In the genomic region with DNA sequence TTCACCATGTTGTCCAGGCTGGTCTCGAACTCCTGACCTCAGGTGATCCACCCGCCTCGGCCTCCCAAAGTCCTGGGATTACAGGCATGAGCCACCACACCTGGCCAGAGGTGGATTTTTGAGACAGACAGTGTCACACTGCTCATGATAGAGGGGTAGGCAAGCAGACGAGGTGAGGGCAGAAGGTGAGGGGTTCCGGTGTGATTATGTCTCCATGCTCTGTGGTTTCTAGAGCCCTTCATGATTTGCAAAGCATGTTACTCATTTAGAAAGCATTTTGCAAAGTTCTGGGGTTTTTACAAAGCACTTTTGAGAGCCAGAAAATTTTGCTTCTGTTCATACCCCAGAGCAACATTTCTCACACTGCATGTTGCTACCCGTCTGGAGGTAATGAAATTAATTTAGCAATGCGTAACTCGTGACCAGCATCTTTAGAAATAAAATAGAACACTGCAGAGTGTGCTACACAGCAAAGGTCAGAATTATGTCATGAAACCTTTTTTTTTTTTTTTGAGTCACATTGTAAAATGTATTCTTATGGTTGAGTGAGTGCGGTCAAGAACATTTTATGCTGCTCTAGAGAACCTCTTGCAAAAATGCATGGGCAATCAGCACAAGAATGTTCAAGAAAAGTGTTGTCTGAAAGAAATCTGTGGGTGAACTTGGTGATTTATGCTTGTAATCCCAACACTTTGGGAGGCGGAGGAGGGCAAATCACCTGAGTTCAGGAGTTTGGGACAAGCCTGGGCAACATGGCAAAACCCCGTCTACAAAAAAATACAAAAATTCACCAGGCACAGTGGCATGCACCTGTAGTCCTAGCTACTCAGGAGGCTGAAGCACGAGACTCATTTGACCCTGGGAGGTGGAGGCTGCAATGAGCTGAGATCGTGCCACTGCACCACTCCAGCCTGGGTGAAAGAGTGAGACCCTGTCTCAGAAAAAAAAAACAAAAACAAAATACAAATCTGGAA, we compare ENCODE assay signal across 1 cellular context.
A peak's percentile ranks its signal among the peaks of the same experiment; 100 is the strongest.
TF ChIP-seq lines count a peak whose summit lies in the region.

No MANE protein-coding gene starts in this region.

TF ChIP-seq in GM12878, 131 proteins besides CTCF, POLR2A, EP300 and RAD21 (continued from another document):
- TF ChIP-seq HDAC2 (IDR thresholded peaks at IDR 0.05) (peak; percentile 47; the same call in 1 of the 2 replicates), PML (IDR thresholded peaks at IDR 0.05; ENCODE audit: low read length) (peak; percentile 94), SP1 (IDR thresholded peaks at IDR 0.05; ENCODE audit: low read depth, low read length) (peak; percentile 23), ZSCAN29 (IDR thresholded peaks at IDR 0.05) (0 out of 2 replicates have a peak, but pooled peaks have one; percentile 2), CBFB (IDR thresholded peaks at IDR 0.05; ENCODE audit: low read depth) (peak; percentile 86), MYC (IDR thresholded peaks at IDR 0.05; ENCODE audit: insufficient read depth, insufficient read length, insufficient replicate concordance, low read length, severe bottlenecking) (no peak), CREB1 (IDR thresholded peaks at IDR 0.05; ENCODE audit: low read depth) (peak; percentile 95), STAT3 (IDR thresholded peaks at IDR 0.05; ENCODE audit: low read depth, low read length) (peak; percentile 89; the same call in 1 of the 2 replicates), SMARCA5 (IDR thresholded peaks at IDR 0.05) (peak; percentile 76; the same call in 1 of the 2 replicates), IRF4 (IDR thresholded peaks at IDR 0.05; ENCODE audit: low read depth, low read length) (peak; percentile 94), POLR2AphosphoS5 (IDR thresholded peaks at IDR 0.05; ENCODE audit: low read length) (no peak), HDGF (IDR thresholded peaks at IDR 0.05) (peak; percentile 87), ATF7 (IDR thresholded peaks at IDR 0.05; ENCODE audit: low read depth) (peak; percentile 98), MTA2 (IDR thresholded peaks at IDR 0.05; ENCODE audit: low read depth) (peak; percentile 97)
- TF ChIP-seq, protein P1, sequence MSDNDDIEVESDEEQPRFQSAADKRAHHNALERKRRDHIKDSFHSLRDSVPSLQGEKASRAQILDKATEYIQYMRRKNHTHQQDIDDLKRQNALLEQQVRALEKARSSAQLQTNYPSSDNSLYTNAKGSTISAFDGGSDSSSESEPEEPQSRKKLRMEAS (IDR thresholded peaks at IDR 0.05; ENCODE audit: low read depth, low read length): peak; percentile 56; the same call in 1 of the 2 replicates
